Comparison of ENCODE assay signal across 23 cellular contexts in the genomic region with DNA sequence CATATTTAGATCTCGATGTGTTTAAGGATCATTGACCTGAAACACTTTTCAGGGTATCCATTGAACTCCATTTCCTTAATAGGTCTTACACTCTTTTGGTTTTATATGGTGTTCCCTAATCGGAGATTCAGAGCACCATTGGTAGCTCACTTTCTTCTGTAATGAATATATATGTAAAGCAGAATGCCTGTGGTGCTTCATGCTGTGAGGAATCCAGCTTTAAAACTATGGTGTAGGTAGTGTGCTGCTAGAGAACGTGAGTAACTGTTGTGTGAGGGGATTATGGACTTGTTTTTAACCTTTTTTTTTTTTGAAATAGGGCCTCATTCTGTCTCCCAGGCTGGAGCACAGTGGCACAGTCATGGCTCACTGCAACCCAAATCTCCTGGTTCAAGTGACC.
DNase-seq lines count a peak whose midpoint lies in the region; ATAC-seq and TF ChIP-seq lines count a peak whose summit lies in the region.
"Had no signal": no experiment of that assay in that cellular context is flagged by ENCODE, and none has a peak within 500 bp of the region (broad histone marks: within the 10 kb centered on the region; RNA-seq: fewer than 3 reads in every experiment).

No MANE protein-coding gene starts in this region.

- no peak overlapping the region for H3K4me2 ChIP-seq in H9 (ENCODE audit: insufficient read depth, insufficient read length, low read length)
- H3K4me2 ChIP-seq: BLaER1 treated with 17β-estradiol and CSF1 and Interleukin-3, amounts not matched to agents 10 nM and 100 nM had no signal

- H3K79me2 ChIP-seq in H9 (ENCODE audit: insufficient read depth, low read length) = no peaks in the 10 kb centered on the region

- H4K8ac ChIP-seq in H9 (replicated peaks; ENCODE audit: insufficient read length, low read depth, low read length) = no peak overlapping the region

- no peak overlapping the region for H3K4ac ChIP-seq in H9 (ENCODE audit: low read depth, low read length)

- no peak overlapping the region for H2BK15ac ChIP-seq in H9 (ENCODE audit: low read depth, low read length)

- H3K23me2 ChIP-seq in H9 (ENCODE audit: insufficient read length, low read depth, low read length, poor library complexity, severe bottlenecking) = no peaks in the 10 kb centered on the region

- peaks cover 27% of the 10 kb centered on the region in 2 experiments for H3K4me1 Mint-ChIP-seq in H9
- H3K4me1 Mint-ChIP-seq in WTC11 = peaks cover 42% of the 10 kb centered on the region
- H3K4me1 Mint-ChIP-seq: CD14-positive monocyte; CD8-positive, alpha-beta memory T cell had no signal

- CTCF ChIA-PET in A673 (lab: Charles Lee) = no interaction called here
- CTCF ChIA-PET in WTC11 (lab: Charles Lee) = interaction anchor here (1.4 kb wide), 1 partner anchor 46 kb away, joined by 3 read pairs; no protein-coding TSS in a partner anchor

- H3T11ph ChIP-seq in H9 (ENCODE audit: low read length) = no peak overlapping the region

- H3K14ac ChIP-seq in H9 (ENCODE audit: insufficient read depth, low read length) = no peak overlapping the region

- no peak overlapping the region for H2BK5ac ChIP-seq in H9 (ENCODE audit: insufficient read length, low read length)

- no peak overlapping the region for H4K5ac ChIP-seq in H9 (ENCODE audit: insufficient read length, low read depth, low read length)

- H3K4me3 Mint-ChIP-seq in H9 = no peak overlapping the region
- no peak overlapping the region for H3K4me3 Mint-ChIP-seq in WTC11
- H3K4me3 Mint-ChIP-seq: CD14-positive monocyte; CD4-positive, alpha-beta T cell; CD8-positive, alpha-beta memory T cell; HFFc6 had no signal

- TF ChIP-seq POLR2A in sigmoid colon (IDR thresholded peaks at IDR 0.05) = no peak

- DNase-seq in A673 (ENCODE audit: low spot score) = peak; percentile 78
- no peak for DNase-seq in H9
- no peak for DNase-seq in WTC11 (ENCODE audit: low spot score)
- peak; percentile 29 for DNase-seq in iPS DF 6.9 (ENCODE audit: low read depth, low spot score)
- no peak for DNase-seq in omental fat pad (ENCODE audit: low spot score)
- no peak for DNase-seq in sigmoid colon
- no peak for DNase-seq in NCI-H1105 (lab: John Stamatoyannopoulos, UW)
- DNase-seq: ACHN; AML-193; BE2C; CD4-positive, alpha-beta T cell; CD8-positive, alpha-beta memory T cell; DMS 273 treated with DMSO at 0.1 percent for 48 hours; DMS79; EL; GDM1; GOT3; HFFc6 had no signal

- no peak overlapping the region for H4K91ac ChIP-seq in H9 (ENCODE audit: insufficient read length, low read depth, low read length)

- no peaks in the 10 kb centered on the region; a peak in 1 of 7 replicates for H3K36me3 Mint-ChIP-seq in H9 (ENCODE audit: insufficient read depth in 1 of 3, low read depth in 3 of 3)
- H3K36me3 Mint-ChIP-seq in WTC11 = no peaks in the 10 kb centered on the region

- no peak overlapping the region for H2BK120ac ChIP-seq in H9 (ENCODE audit: low read depth, low read length, poor library complexity, severe bottlenecking)

- H3K4me3 ChIP-seq in A673 (ENCODE audit: low read depth, low read length, poor library complexity, severe bottlenecking) (no peak overlapping the region), iPS DF 6.9 (ENCODE audit: low read length) (no peak overlapping the region), sigmoid colon (no peak overlapping the region)
- H3K4me3 ChIP-seq: BLaER1 treated with 17β-estradiol and CSF1 and Interleukin-3, amounts not matched to agents 10 nM and 100 nM; GM12878; HAP-1 had no signal

- H3K9me3 ChIP-seq in A673 (ENCODE audit: low read depth, low read length, poor library complexity, severe bottlenecking) = no peaks in the 10 kb centered on the region
- no peaks in the 10 kb centered on the region for H3K9me3 ChIP-seq in H9 (ENCODE audit: control insufficient read depth, low read depth, low read length)
- H3K9me3 ChIP-seq in iPS DF 6.9 (ENCODE audit: control insufficient read depth, insufficient read depth, low read length) = no peaks in the 10 kb centered on the region
- no peaks in the 10 kb centered on the region for H3K9me3 ChIP-seq in sigmoid colon
- H3K9me3 ChIP-seq: BE2C; BLaER1 treated with 17β-estradiol and CSF1 and Interleukin-3, amounts not matched to agents 10 nM and 100 nM; HAP-1 had no signal

- H3K9ac ChIP-seq in H9 (ENCODE audit: extremely low read depth, insufficient read length, low read length) = no peak overlapping the region
- H3K9ac ChIP-seq: BLaER1 treated with 17β-estradiol and CSF1 and Interleukin-3, amounts not matched to agents 10 nM and 100 nM had no signal

- H4K20me1 ChIP-seq in H9 (ENCODE audit: control insufficient read depth, insufficient read depth, insufficient read length) = no peaks in the 10 kb centered on the region

- peak; percentile 69 for ATAC-seq in WTC11
- no peak for ATAC-seq in omental fat pad (ENCODE audit: low FRiP score)
- ATAC-seq: GM12878 had no signal

- H3K18ac ChIP-seq in H9 (ENCODE audit: insufficient read length, low read depth, low read length) = no peak overlapping the region

- no peak overlapping the region for H2BK20ac ChIP-seq in H9 (ENCODE audit: low read depth, low read length, poor library complexity, severe bottlenecking)

- H3K79me1 ChIP-seq in H9 (ENCODE audit: insufficient read depth, low read depth, low read length, poor library complexity, severe bottlenecking) = no peaks in the 10 kb centered on the region

- no peaks in the 10 kb centered on the region for H3K36me3 ChIP-seq in A673 (ENCODE audit: insufficient read depth, low read length, poor library complexity, severe bottlenecking)
- no peaks in the 10 kb centered on the region for H3K36me3 ChIP-seq in iPS DF 6.9 (ENCODE audit: control insufficient read depth, insufficient read depth, low read length)
- H3K36me3 ChIP-seq in sigmoid colon = no peaks in the 10 kb centered on the region
- H3K36me3 ChIP-seq: BE2C, HAP-1 had no signal

- no TSS peak for BruUV-seq in A673 (replicated peaks; lab: Mats Ljungman, UMichigan)

- no peaks in the 10 kb centered on the region for H3K9me3 Mint-ChIP-seq in H9
- no peaks in the 10 kb centered on the region for H3K9me3 Mint-ChIP-seq in WTC11
- H3K9me3 Mint-ChIP-seq: CD4-positive, alpha-beta T cell; CD8-positive, alpha-beta memory T cell; HFFc6 had no signal

- H3K27ac ChIP-seq in A673 (ENCODE audit: low read depth, low read length, poor library complexity, severe bottlenecking) = no peak overlapping the region
- no peak overlapping the region for H3K27ac ChIP-seq in H9 (ENCODE audit: insufficient read length, low read depth, low read length)
- H3K27ac ChIP-seq in iPS DF 6.9 (ENCODE audit: low read length) = no peak overlapping the region
- H3K27ac ChIP-seq in sigmoid colon = no peak overlapping the region
- H3K27ac ChIP-seq: 22Rv1; BLaER1 treated with 17β-estradiol and CSF1 and Interleukin-3, amounts not matched to agents 10 nM and 100 nM had no signal

- intact Hi-C loops in A673 (cut with micrococcal nuclease; ENCODE audit: unreplicated experiment) = no loop called here
- intact Hi-C loops in sigmoid colon (cut with DNase I) = no loop called here

- H3K4me1 ChIP-seq in A673 (ENCODE audit: insufficient read depth, low read length, poor library complexity, severe bottlenecking) (peaks cover 17% of the 10 kb centered on the region), H9 (ENCODE audit: insufficient read depth, low read length) (no peaks in the 10 kb centered on the region; the same call in 1 of the 2 replicates), iPS DF 6.9 (ENCODE audit: control insufficient read depth, insufficient read depth, low read length) (peaks cover 4% of the 10 kb centered on the region; the same call in 1 of the 2 replicates), sigmoid colon (no peaks in the 10 kb centered on the region)
- H3K4me1 ChIP-seq: BLaER1 treated with 17β-estradiol and CSF1 and Interleukin-3, amounts not matched to agents 10 nM and 100 nM; HAP-1 had no signal

- no peak overlapping the region for H3K23ac ChIP-seq in H9 (ENCODE audit: insufficient read length, low read depth, low read length)

- POLR2A ChIA-PET in A673 (lab: Charles Lee; ENCODE audit: low non-redundant PET) = no interaction called here
- POLR2A ChIA-PET in WTC11 (lab: Charles Lee) = no interaction called here

- H3K27ac Mint-ChIP-seq in H9 (peak overlapping the region in 2 of 3 experiments; percentile 24 to 77; a peak in 2 of 7 replicates), WTC11 (no peak overlapping the region)
- H3K27ac Mint-ChIP-seq: CD14-positive monocyte; CD4-positive, alpha-beta T cell; CD8-positive, alpha-beta memory T cell; HFFc6 had no signal

- no CpG with 5 or more reads among the region's 3 CpGs for whole genome bisulfite sequencing in H9 (ENCODE audit: extremely low coverage, insufficient read length, low lambda C conversion rate)
- WGBS in iPS DF 6.9 (ENCODE audit: insufficient coverage, insufficient read length) = no CpG with 5 or more reads among the region's 3 CpGs
- WGBS in sigmoid colon, 2 donors = 63 to 83% methylated on average over 3 of the region's 3 CpGs

- H3K27me3 ChIP-seq in A673 (replicated peaks; ENCODE audit: insufficient read depth, low read depth, low read length, poor library complexity) = no peaks in the 10 kb centered on the region
- no peaks in the 10 kb centered on the region for H3K27me3 ChIP-seq in H9 (ENCODE audit: insufficient read depth, low read length)
- H3K27me3 ChIP-seq in iPS DF 6.9 (ENCODE audit: control insufficient read depth, insufficient read depth, low read length) = no peaks in the 10 kb centered on the region
- no peaks in the 10 kb centered on the region for H3K27me3 ChIP-seq in sigmoid colon
- H3K27me3 ChIP-seq: BE2C; BLaER1 treated with 17β-estradiol and CSF1 and Interleukin-3, amounts not matched to agents 10 nM and 100 nM had no signal

- no peak overlapping the region for H2AFZ ChIP-seq in H9 (ENCODE audit: low read length)

- no peak overlapping the region for H3K56ac ChIP-seq in H9 (ENCODE audit: insufficient read length, low read depth, low read length)

- TF ChIP-seq CTCF in A673 (conservative IDR thresholded peaks at IDR 0.05; ENCODE audit: low read depth, low read length) (no peak), H9 (conservative IDR thresholded peaks at IDR 0.05) (no peak), WTC11 (IDR thresholded peaks at IDR 0.05) (no peak), omental fat pad (IDR thresholded peaks at IDR 0.05) (no peak), sigmoid colon (IDR thresholded peaks at IDR 0.05) (no peak)

- H2BK12ac ChIP-seq in H9 (ENCODE audit: insufficient read length, low read depth, low read length) = no peak overlapping the region

- H2AK5ac ChIP-seq in H9 (ENCODE audit: insufficient read length, low read length) = no peak overlapping the region

- no peak for TF ChIP-seq EP300 in sigmoid colon (IDR thresholded peaks at IDR 0.05)

- H3K27me3 Mint-ChIP-seq in H9 (ENCODE audit: low read depth) (no peaks in the 10 kb centered on the region), WTC11 (ENCODE audit: low read depth) (no peaks in the 10 kb centered on the region)
- H3K27me3 Mint-ChIP-seq: CD4-positive, alpha-beta T cell; CD8-positive, alpha-beta memory T cell had no signal

TF ChIP-seq in WTC11, 78 proteins besides CTCF, POLR2A, EP300 and RAD21 (continues in another document):
- TF ChIP-seq CBFB (CRISPR knock-in tag; IDR thresholded peaks at IDR 0.05; ENCODE audit: low read depth) (no peak), JAZF1 (CRISPR knock-in tag; IDR thresholded peaks at IDR 0.05) (no peak)

Comparison
In these comparisons a context has a peak if more than half of its experiments do, and no peak if none do; other contexts are left out.
1. DNase-seq: peak in A673 (single experiment) and iPS DF 6.9 (single experiment); none in H9 (single experiment), WTC11 (single experiment), omental fat pad (single experiment), sigmoid colon (single experiment) and NCI-H1105 (single experiment).